In the genomic region with DNA sequence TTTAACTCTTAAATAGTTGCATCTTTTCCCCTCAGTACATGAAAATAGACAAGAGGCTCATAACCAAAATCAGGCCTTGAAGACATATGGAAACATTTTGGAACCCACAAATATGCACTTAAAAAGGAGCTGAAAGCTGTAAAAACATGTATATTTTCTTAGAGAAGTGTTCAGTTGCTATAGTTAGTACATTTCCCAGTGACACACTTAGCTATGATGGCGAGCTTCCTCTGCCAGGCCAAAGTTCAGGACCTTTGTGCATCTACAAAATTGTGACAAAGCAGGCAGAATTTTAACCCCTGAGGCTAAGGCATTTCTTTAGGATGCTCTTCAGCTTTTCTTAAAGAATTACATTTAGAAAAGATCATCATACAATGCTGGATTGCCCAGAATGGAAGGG, we compare ENCODE assay signal across 24 cellular contexts. TPM values are rescaled to one million over a fixed set of nuclear protein-coding genes. Genes with fewer than 3 reads are reported as not detected.
DNase-seq lines count a peak whose midpoint lies in the region; ATAC-seq, FAIRE-seq and TF ChIP-seq lines count a peak whose summit lies in the region.
"Had no signal": no experiment of that assay in that cellular context is flagged by ENCODE, and none has a peak within 500 bp of the region (broad histone marks: within the 10 kb centered on the region; RNA-seq: fewer than 3 reads in every experiment).

No MANE protein-coding gene starts in this region.

- H3K27ac Mint-ChIP-seq in astrocyte (ENCODE audit: unreplicated experiment) = no peak overlapping the region
- H3K27ac Mint-ChIP-seq: activated naive CD8-positive, alpha-beta T cell; activated T-helper 17 cell treated with anti-CD3 and anti-CD28 coated beads, Interleukin-2, amount 50 U/mL, for 72 hours; CD8-positive, alpha-beta memory T cell; neural progenitor cell; progenitor cell of endocrine pancreas; T-helper 2 cell treated with Interferon-gamma antibody and Interleukin-4, amounts not matched to agents 5 μg/mL and 100 μg/mL, for 36 hours; WTC11 had no signal

- H3K9me3 Mint-ChIP-seq in astrocyte (ENCODE audit: unreplicated experiment) = no peaks in the 10 kb centered on the region
- H3K9me3 Mint-ChIP-seq: activated T-helper 17 cell treated with anti-CD3 and anti-CD28 coated beads, Interleukin-2, amount 50 U/mL, for 72 hours; CD8-positive, alpha-beta memory T cell; neural progenitor cell; T-helper 2 cell treated with Interferon-gamma antibody and Interleukin-4, amounts not matched to agents 5 μg/mL and 100 μg/mL, for 36 hours; WTC11 had no signal

- H3K27me3 Mint-ChIP-seq in astrocyte (ENCODE audit: low read depth, unreplicated experiment) = no peaks in the 10 kb centered on the region
- H3K27me3 Mint-ChIP-seq: activated naive CD8-positive, alpha-beta T cell; activated T-helper 17 cell treated with anti-CD3 and anti-CD28 coated beads, Interleukin-2, amount 50 U/mL, for 72 hours; CD8-positive, alpha-beta memory T cell; progenitor cell of endocrine pancreas had no signal

- no peaks in the 10 kb centered on the region for H4K20me1 ChIP-seq in astrocyte (ENCODE audit: insufficient read depth, low read length)

- ATAC-seq in HG03378 (IDR thresholded peaks at IDR 0.05; ENCODE audit: unreplicated experiment) = no peak
- ATAC-seq: activated T-helper 17 cell treated with anti-CD3 and anti-CD28 coated beads, Interleukin-2, amount 50 U/mL, for 72 hours; gastrocnemius medialis; sciatic nerve; WTC11 had no signal

- DNase-seq in HCEC 1CT (peak; percentile 20), astrocyte (ENCODE audit: low read depth) (peak; percentile 10), fibroblast of the conjunctiva (ENCODE audit: low read depth) (peak; percentile 29), stromal cell of bone marrow (ENCODE audit: low read depth) (peak; percentile 44), hippocampal formation (lab: John Stamatoyannopoulos, UW) (no peak), SHP77 (lab: John Stamatoyannopoulos, UW) (no peak)
- DNase-seq: activated CD4-positive, alpha-beta T cell treated with anti-CD3 and anti-CD28 coated beads, Interleukin-2, amount 50 U/mL, for 4 hours; AML-193; CD8-positive, alpha-beta memory T cell; gastrocnemius medialis; Karpas-422; mammary epithelial cell; NCI-H187; NCI-H524 treated with DMSO at 0.1 percent for 48 hours; transverse colon had no signal

- H3K4me2 ChIP-seq in astrocyte (ENCODE audit: low read length) = no peak overlapping the region
- H3K4me2 ChIP-seq: neural progenitor cell had no signal

- no peaks in the 10 kb centered on the region for H3K27me3 ChIP-seq in astrocyte (ENCODE audit: insufficient read depth, low read length)
- H3K27me3 ChIP-seq: gastrocnemius medialis, neural progenitor cell, transverse colon had no signal

- no peaks in the 10 kb centered on the region for H3K36me3 ChIP-seq in astrocyte (ENCODE audit: insufficient read depth, low read length)
- H3K36me3 ChIP-seq: neural progenitor cell had no signal

- no peak overlapping the region for H3K9ac ChIP-seq in astrocyte (ENCODE audit: low read length)
- H3K9ac ChIP-seq: neural progenitor cell had no signal

- H3K4me1 Mint-ChIP-seq in astrocyte (ENCODE audit: low read depth, unreplicated experiment) = peaks cover 2% of the 10 kb centered on the region
- H3K4me1 Mint-ChIP-seq: activated T-helper 17 cell treated with anti-CD3 and anti-CD28 coated beads, Interleukin-2, amount 50 U/mL, for 72 hours; neural progenitor cell; WTC11 had no signal

- H3K27ac ChIP-seq in astrocyte (ENCODE audit: low read depth, low read length) = no peak overlapping the region
- H3K27ac ChIP-seq: gastrocnemius medialis, neural progenitor cell, transverse colon had no signal

- H3K4me3 Mint-ChIP-seq in astrocyte (ENCODE audit: unreplicated experiment) = no peak overlapping the region
- H3K4me3 Mint-ChIP-seq: activated naive CD8-positive, alpha-beta T cell; activated T-helper 17 cell treated with anti-CD3 and anti-CD28 coated beads, Interleukin-2, amount 50 U/mL, for 72 hours; CD8-positive, alpha-beta memory T cell; neural progenitor cell; T-helper 2 cell treated with Interferon-gamma antibody and Interleukin-4, amounts not matched to agents 5 μg/mL and 100 μg/mL, for 36 hours; WTC11 had no signal

- no peaks in the 10 kb centered on the region for H3K9me3 ChIP-seq in astrocyte (ENCODE audit: insufficient read depth, low read depth, low read length)
- H3K9me3 ChIP-seq: gastrocnemius medialis, transverse colon had no signal

- no peak overlapping the region for H3K4me3 ChIP-seq in astrocyte (ENCODE audit: insufficient read depth, low read depth, low read length)
- H3K4me3 ChIP-seq: gastrocnemius medialis, neural progenitor cell, transverse colon had no signal

- no peak overlapping the region for H2AFZ ChIP-seq in astrocyte (ENCODE audit: low read depth, low read length)
- H2AFZ ChIP-seq: neural progenitor cell had no signal

- no peak for TF ChIP-seq CTCF in astrocyte (IDR thresholded peaks at IDR 0.05; ENCODE audit: insufficient read depth, low read depth, low read length)

- FAIRE-seq in astrocyte (lab: Jason Lieb, UNC) = no peak
- FAIRE-seq: keratinocyte had no signal

- H3K79me2 ChIP-seq in astrocyte (ENCODE audit: insufficient read depth, low read length) = no peaks in the 10 kb centered on the region

- H3K4me1 ChIP-seq in astrocyte (ENCODE audit: insufficient read depth, low read length) = no peaks in the 10 kb centered on the region
- H3K4me1 ChIP-seq: gastrocnemius medialis, neural progenitor cell, transverse colon had no signal

- peaks cover 1% of the 10 kb centered on the region for H3K36me3 Mint-ChIP-seq in astrocyte (ENCODE audit: low read depth, unreplicated experiment)
- H3K36me3 Mint-ChIP-seq: WTC11 had no signal

RNA-seq across cellular contexts. Expression of gene RCBTB2, which starts 54.5 kb away (rescaled TPM):
- total RNA-seq in astrocyte = 4.3 and 4.8 TPM in 2 replicates

Comparison
In these comparisons a context has a peak if more than half of its experiments do, and no peak if none do; other contexts are left out.
1. DNase-seq: peak in HCEC 1CT (single experiment), astrocyte (single experiment), fibroblast of the conjunctiva (single experiment) and stromal cell of bone marrow (single experiment); none in hippocampal formation (0 of 2) and SHP77 (0 of 2).